ENCODE assay signal across 13 cellular contexts in genomic region chr1:216045400-216045799, GRCh38.
A peak's percentile ranks its signal among the peaks of the same experiment; 100 is the strongest.
DNase-seq lines count a peak whose midpoint lies in the region; ATAC-seq and TF ChIP-seq lines count a peak whose summit lies in the region.
"Had no signal": no experiment of that assay in that cellular context is flagged by ENCODE, and none has a peak within 500 bp of the region (broad histone marks: within the 10 kb centered on the region; RNA-seq: fewer than 3 reads in every experiment).

No MANE protein-coding gene starts in this region.

- no peaks in the 10 kb centered on the region for H3K9me3 Mint-ChIP-seq in chondrocyte (ENCODE audit: low read depth)
- H3K9me3 Mint-ChIP-seq: stimulated activated naive B cell treated with anti-CD40 and anti-IgM and Interleukin-4, amounts not matched to agents 10 μg/mL and 1 μg/mL and 100 μg/mL, for 72 hours had no signal

- H3K4me1 Mint-ChIP-seq in chondrocyte (ENCODE audit: low read depth) = peaks cover 4% of the 10 kb centered on the region
- H3K4me1 Mint-ChIP-seq: stimulated activated naive B cell treated with anti-CD40 and anti-IgM and Interleukin-4, amounts not matched to agents 10 μg/mL and 1 μg/mL and 100 μg/mL, for 72 hours had no signal

- DNase-seq in EH (ENCODE audit: low read depth) (peak; percentile 97), NCI-H460 (ENCODE audit: extremely low read depth, low read depth) (peak; percentile 8), chondrocyte (ENCODE audit: low spot score) (no peak), non-pigmented ciliary epithelial cell (ENCODE audit: low read depth) (peak; percentile 78), midbrain (lab: John Stamatoyannopoulos, UW) (no peak)
- DNase-seq: left ventricle myocardium inferior; stimulated activated CD4-positive, alpha-beta T cell treated with anti-CD3 and anti-CD28 coated beads, Interleukin-1b, Interleukin-23, amount 100 ng/mL, for 48 hours; stimulated activated naive B cell treated with anti-CD40 and anti-IgM and Interleukin-4, amounts not matched to agents 10 μg/mL and 1 μg/mL and 100 μg/mL, for 72 hours; WERI-Rb-1 had no signal

- H3K36me3 Mint-ChIP-seq in chondrocyte (ENCODE audit: low read depth) = no peaks in the 10 kb centered on the region
- H3K36me3 Mint-ChIP-seq: stimulated activated naive B cell treated with anti-CD40 and anti-IgM and Interleukin-4, amounts not matched to agents 10 μg/mL and 1 μg/mL and 100 μg/mL, for 72 hours had no signal

- H3K27ac Mint-ChIP-seq in chondrocyte (ENCODE audit: unreplicated experiment) = peak overlapping the region; percentile 68
- H3K27ac Mint-ChIP-seq: stimulated activated naive B cell treated with anti-CD40 and anti-IgM and Interleukin-4, amounts not matched to agents 10 μg/mL and 1 μg/mL and 100 μg/mL, for 72 hours had no signal

- H3K27me3 Mint-ChIP-seq in chondrocyte (ENCODE audit: low read depth) = peaks cover 8% of the 10 kb centered on the region
- H3K27me3 Mint-ChIP-seq: stimulated activated naive B cell treated with anti-CD40 and anti-IgM and Interleukin-4, amounts not matched to agents 10 μg/mL and 1 μg/mL and 100 μg/mL, for 72 hours had no signal

- ATAC-seq in HG02588 (IDR thresholded peaks at IDR 0.05; ENCODE audit: unreplicated experiment) = no peak
- no peak for ATAC-seq in HG03045 (IDR thresholded peaks at IDR 0.05; ENCODE audit: unreplicated experiment)
- ATAC-seq in GM21723 (IDR thresholded peaks at IDR 0.05; ENCODE audit: unreplicated experiment) = no peak
- ATAC-seq: Right ventricle myocardium inferior; stimulated activated naive B cell treated with anti-CD40 and anti-IgM and Interleukin-4, amounts not matched to agents 10 μg/mL and 1 μg/mL and 100 μg/mL, for 72 hours had no signal

- TF ChIP-seq CTCF in chondrocyte (IDR thresholded peaks at IDR 0.05) = no peak

- H3K4me3 Mint-ChIP-seq in chondrocyte (ENCODE audit: unreplicated experiment) = no peak overlapping the region
- H3K4me3 Mint-ChIP-seq: stimulated activated naive B cell treated with anti-CD40 and anti-IgM and Interleukin-4, amounts not matched to agents 10 μg/mL and 1 μg/mL and 100 μg/mL, for 72 hours had no signal

Comparison
In these comparisons a context has a peak if more than half of its experiments do, and no peak if none do; other contexts are left out.
1. DNase-seq: peak in EH (single experiment), NCI-H460 (single experiment) and non-pigmented ciliary epithelial cell (single experiment); none in chondrocyte (single experiment) and midbrain (single experiment).